ENCODE assay signal across 23 cellular contexts in the genomic region with DNA sequence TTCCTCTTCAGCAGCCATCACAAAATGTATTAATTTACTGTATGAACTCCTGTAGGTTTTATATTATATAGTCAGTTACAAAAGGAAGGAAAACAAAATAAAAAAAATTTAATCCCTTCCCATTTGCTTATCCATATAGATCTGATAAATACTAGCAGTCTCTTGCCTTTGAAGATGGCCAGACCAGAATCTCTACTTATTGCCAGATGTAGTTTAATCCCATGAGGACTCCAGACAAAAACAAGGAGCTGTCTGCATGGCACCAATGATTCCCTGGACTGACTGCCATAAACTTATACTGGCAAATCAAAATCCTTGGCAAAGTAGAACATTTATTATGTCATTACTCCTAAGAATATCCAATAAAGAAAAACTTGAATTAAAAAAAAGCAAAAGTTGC.
A peak's percentile ranks its signal among the peaks of the same experiment; 100 is the strongest.
DNase-seq lines count a peak whose midpoint lies in the region; ATAC-seq and TF ChIP-seq lines count a peak whose summit lies in the region.
"Had no signal": no experiment of that assay in that cellular context is flagged by ENCODE, and none has a peak within 500 bp of the region (broad histone marks: within the 10 kb centered on the region; RNA-seq: fewer than 3 reads in every experiment).

No MANE protein-coding gene starts in this region.

- intact Hi-C loops in adrenal gland (cut with DNase I): no loop called here

- ATAC-seq in SK-N-SH treated with all-trans-retinoic acid at 6 μM for 48 hours (peak; percentile 44; the same call in 1 of the 3 replicates), upper lobe of left lung (ENCODE audit: low FRiP score in 2 of 2) (no peak)
- ATAC-seq: A549; CD8-positive, alpha-beta T cell; GM12878 had no signal

- H3K27me3 ChIP-seq in BE2C: no peaks in the 10 kb centered on the region
- H3K27me3 ChIP-seq in adrenal gland: no peaks in the 10 kb centered on the region
- H3K27me3 ChIP-seq in upper lobe of left lung: no peaks in the 10 kb centered on the region
- H3K27me3 ChIP-seq: BLaER1 had no signal

- H3K4me3 ChIP-seq in BE2C (ENCODE audit: low read depth, low read length) (no peak overlapping the region), adrenal gland (no peak overlapping the region), upper lobe of left lung (no peak overlapping the region)
- H3K4me3 ChIP-seq: A549, BLaER1, GM12878, GM23248 had no signal

- H3K4me1 ChIP-seq in BE2C: peaks cover 57% of the 10 kb centered on the region
- no peaks in the 10 kb centered on the region for H3K4me1 ChIP-seq in adrenal gland (replicated peaks in 1 of 2)
- H3K4me1 ChIP-seq in upper lobe of left lung: peaks cover 0 to 11% (median 6%) of the 10 kb centered on the region in 4 donors
- H3K4me1 ChIP-seq: BLaER1 had no signal

- H3K36me3 ChIP-seq in BE2C: peaks cover 2% of the 10 kb centered on the region; the same call in 1 of the 2 replicates
- no peaks in the 10 kb centered on the region for H3K36me3 ChIP-seq in adrenal gland (replicated peaks in 1 of 2)
- no peaks in the 10 kb centered on the region for H3K36me3 ChIP-seq in upper lobe of left lung
- H3K36me3 ChIP-seq: BLaER1 had no signal

- TF ChIP-seq POLR2A in adrenal gland (IDR thresholded peaks at IDR 0.05) (no peak), upper lobe of left lung (IDR thresholded peaks at IDR 0.05) (no peak)

- TF ChIP-seq EP300 in upper lobe of left lung (IDR thresholded peaks at IDR 0.05): no peak

- H3K27ac ChIP-seq in adrenal gland (no peak overlapping the region), upper lobe of left lung (no peak overlapping the region)
- H3K27ac ChIP-seq: A549, BLaER1, C4-2B, GM23248 had no signal

- DNase-seq in NCI-H2171 treated with DMSO at 0.1 percent for 48 hours (lab: John Stamatoyannopoulos, UW) (peak; percentile 15), NCI-H2171 (lab: John Stamatoyannopoulos, UW) (no peak), BE2C (peak; percentile 37), NCI-H69 (lab: John Stamatoyannopoulos, UW) (peak; percentile 18), adrenal gland (no peak), NCI-H187 treated with DMSO at 0.1 percent for 48 hours (lab: John Stamatoyannopoulos, UW) (no peak), upper lobe of left lung (no peak)
- DNase-seq: 8988T; Caco-2; CD4-positive, CD25-positive, alpha-beta regulatory T cell; CD8-positive, alpha-beta T cell; DMS153; DMS79; EL; GDM1; GM23248; H7; HCEC 1CT had no signal

- H3K9me3 ChIP-seq in BE2C (no peaks in the 10 kb centered on the region), adrenal gland (replicated peaks in 1 of 3) (no peaks in the 10 kb centered on the region), upper lobe of left lung (no peaks in the 10 kb centered on the region)
- H3K9me3 ChIP-seq: A549, BLaER1, Caco-2 had no signal

- TF ChIP-seq CTCF in BE2C (IDR thresholded peaks at IDR 0.05; ENCODE audit: low read depth, low read length) (no peak), adrenal gland (IDR thresholded peaks at IDR 0.05) (no peak), upper lobe of left lung (IDR thresholded peaks at IDR 0.05) (no peak)

TF ChIP-seq in SK-N-SH treated with all-trans-retinoic acid at 6 μM for 48 hours, 23 proteins besides CTCF, POLR2A, EP300 and RAD21:
- TF ChIP-seq, protein P1, sequence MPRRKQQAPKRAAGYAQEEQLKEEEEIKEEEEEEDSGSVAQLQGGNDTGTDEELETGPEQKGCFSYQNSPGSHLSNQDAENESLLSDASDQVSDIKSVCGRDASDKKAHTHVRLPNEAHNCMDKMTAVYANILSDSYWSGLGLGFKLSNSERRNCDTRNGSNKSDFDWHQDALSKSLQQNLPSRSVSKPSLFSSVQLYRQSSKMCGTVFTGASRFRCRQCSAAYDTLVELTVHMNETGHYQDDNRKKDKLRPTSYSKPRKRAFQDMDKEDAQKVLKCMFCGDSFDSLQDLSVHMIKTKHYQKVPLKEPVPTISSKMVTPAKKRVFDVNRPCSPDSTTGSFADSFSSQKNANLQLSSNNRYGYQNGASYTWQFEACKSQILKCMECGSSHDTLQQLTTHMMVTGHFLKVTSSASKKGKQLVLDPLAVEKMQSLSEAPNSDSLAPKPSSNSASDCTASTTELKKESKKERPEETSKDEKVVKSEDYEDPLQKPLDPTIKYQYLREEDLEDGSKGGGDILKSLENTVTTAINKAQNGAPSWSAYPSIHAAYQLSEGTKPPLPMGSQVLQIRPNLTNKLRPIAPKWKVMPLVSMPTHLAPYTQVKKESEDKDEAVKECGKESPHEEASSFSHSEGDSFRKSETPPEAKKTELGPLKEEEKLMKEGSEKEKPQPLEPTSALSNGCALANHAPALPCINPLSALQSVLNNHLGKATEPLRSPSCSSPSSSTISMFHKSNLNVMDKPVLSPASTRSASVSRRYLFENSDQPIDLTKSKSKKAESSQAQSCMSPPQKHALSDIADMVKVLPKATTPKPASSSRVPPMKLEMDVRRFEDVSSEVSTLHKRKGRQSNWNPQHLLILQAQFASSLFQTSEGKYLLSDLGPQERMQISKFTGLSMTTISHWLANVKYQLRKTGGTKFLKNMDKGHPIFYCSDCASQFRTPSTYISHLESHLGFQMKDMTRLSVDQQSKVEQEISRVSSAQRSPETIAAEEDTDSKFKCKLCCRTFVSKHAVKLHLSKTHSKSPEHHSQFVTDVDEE (CRISPR knock-in tag; IDR thresholded peaks at IDR 0.05): no peak
- no peak for TF ChIP-seq CSDC2 (CRISPR knock-in tag; IDR thresholded peaks at IDR 0.05)
- peak; percentile 63 for TF ChIP-seq TCF4 (CRISPR knock-in tag; IDR thresholded peaks at IDR 0.05; ENCODE audit: borderline replicate concordance)
- no peak for TF ChIP-seq ESRRG (CRISPR knock-in tag; IDR thresholded peaks at IDR 0.05)
- no peak for TF ChIP-seq ZNF565 (CRISPR knock-in tag; conservative IDR thresholded peaks at IDR 0.05; ENCODE audit: low read depth)

Comparison
In these comparisons a context has a peak if more than half of its experiments do, and no peak if none do; other contexts are left out.
1. DNase-seq: peak in NCI-H2171 treated with DMSO at 0.1 percent for 48 hours (single experiment), BE2C (single experiment) and NCI-H69 (single experiment); none in NCI-H2171 (single experiment), adrenal gland (0 of 7), NCI-H187 treated with DMSO at 0.1 percent for 48 hours (single experiment) and upper lobe of left lung (0 of 2).